ENCODE assay signal across 14 cellular contexts in the genomic region with DNA sequence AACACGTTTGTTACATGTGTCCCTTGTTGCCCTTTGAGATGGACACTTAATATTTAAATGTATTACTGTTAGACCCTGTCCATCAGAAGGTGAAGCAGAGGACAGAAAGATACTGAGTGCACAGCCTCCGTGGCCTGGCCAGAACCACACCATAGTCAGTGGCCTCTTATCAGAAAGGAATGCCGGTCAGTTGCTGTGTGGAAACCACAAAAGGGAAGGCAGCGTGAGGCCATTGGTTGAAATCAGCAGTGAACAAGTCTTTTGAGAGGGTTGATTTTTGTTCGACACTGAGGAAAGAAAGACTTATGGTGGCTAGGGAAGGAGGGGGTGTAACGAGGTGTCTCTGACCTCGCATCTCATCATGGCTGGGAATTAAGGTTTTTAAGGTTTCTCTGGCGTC.
DNase-seq lines count a peak whose midpoint lies in the region; TF ChIP-seq lines count a peak whose summit lies in the region.
"Had no signal": no experiment of that assay in that cellular context is flagged by ENCODE, and none has a peak within 500 bp of the region (broad histone marks: within the 10 kb centered on the region; RNA-seq: fewer than 3 reads in every experiment).

No MANE protein-coding gene starts in this region.

- no peaks in the 10 kb centered on the region for H3K9me3 Mint-ChIP-seq in neural crest cell
- H3K9me3 Mint-ChIP-seq: CD4-positive, CD25-positive, alpha-beta regulatory T cell had no signal

- H3K9me3 ChIP-seq in SJCRH30 (replicated peaks) (no peaks in the 10 kb centered on the region), fibroblast of lung (ENCODE audit: control insufficient read depth, insufficient read depth, low read depth, low read length) (no peaks in the 10 kb centered on the region)
- H3K9me3 ChIP-seq: adrenal gland had no signal

- H3K4me2 ChIP-seq in fibroblast of lung (ENCODE audit: extremely low read depth, insufficient read depth, low read length), result peak overlapping the region; percentile 15

- peaks cover 2% of the 10 kb centered on the region for H3K36me3 Mint-ChIP-seq in neural crest cell (ENCODE audit: low read depth)

- H3K4me1 ChIP-seq in SJCRH30 (0 out of 2 replicates have a peak, but pooled peaks cover 4% of the 10 kb centered on the region), fibroblast of lung (ENCODE audit: control insufficient read depth, extremely low read depth, insufficient read depth, low read length) (peaks cover 2% of the 10 kb centered on the region)
- H3K4me1 ChIP-seq: parathyroid adenoma had no signal

- H3K36me3 ChIP-seq in SJCRH30, result no peaks in the 10 kb centered on the region
- H3K36me3 ChIP-seq in fibroblast of lung (ENCODE audit: control insufficient read depth, insufficient read depth, low read length), result no peaks in the 10 kb centered on the region
- H3K36me3 ChIP-seq: adrenal gland had no signal

- no peak overlapping the region for H3K4me3 ChIP-seq in SJCRH30
- H3K4me3 ChIP-seq in fibroblast of lung (replicated peaks in 1 of 4; ENCODE audit: control extremely low read depth in 1 of 4, insufficient read depth in 1 of 4, low read depth in 3 of 4, low read length in 4 of 4), result no peak overlapping the region
- H3K4me3 ChIP-seq: adrenal gland, GM12878 had no signal

- peaks cover 18% of the 10 kb centered on the region for H3K4me1 Mint-ChIP-seq in neural crest cell

- H3K27me3 Mint-ChIP-seq in neural crest cell (ENCODE audit: low read depth), result no peaks in the 10 kb centered on the region
- H3K27me3 Mint-ChIP-seq: CD4-positive, CD25-positive, alpha-beta regulatory T cell had no signal

- DNase-seq in EH (ENCODE audit: low read depth), result peak; percentile 81
- DNase-seq in SJCRH30, result peak; percentile 24 to 36
- DNase-seq in fibroblast of lung (ENCODE audit: low read depth in 2 of 2), result peak; percentile 78 to 96
- DNase-seq in neural crest cell (ENCODE audit: low read depth, low spot score), result no peak
- DNase-seq in NCI-H1105 (lab: John Stamatoyannopoulos, UW), result no peak
- no peak for DNase-seq in substantia nigra (lab: John Stamatoyannopoulos, UW)
- DNase-seq in activated T-cell treated with anti-CD3 and anti-CD28 coated beads for 4 hours, result no peak
- no peak for DNase-seq in NCI-H2196 (lab: John Stamatoyannopoulos, UW; ENCODE audit: unreplicated experiment)
- DNase-seq: activated CD8-positive, alpha-beta memory T cell treated with anti-CD3 and anti-CD28 coated beads, Interleukin-2, amount 50 U/mL, for 4 hours; CD4-positive, CD25-positive, alpha-beta regulatory T cell; NCI-H1930 had no signal

- H3K27me3 ChIP-seq in SJCRH30, result no peaks in the 10 kb centered on the region
- no peaks in the 10 kb centered on the region for H3K27me3 ChIP-seq in fibroblast of lung (ENCODE audit: control insufficient read depth, insufficient read depth, low read length)
- H3K27me3 ChIP-seq: adrenal gland had no signal

- no peaks in the 10 kb centered on the region for H4K20me1 ChIP-seq in fibroblast of lung (ENCODE audit: control insufficient read depth, extremely low read depth, insufficient read depth, low read length)

- H3K27ac Mint-ChIP-seq in neural crest cell (ENCODE audit: unreplicated experiment), result peak overlapping the region; percentile 5

- no peaks in the 10 kb centered on the region for H3K79me2 ChIP-seq in fibroblast of lung (ENCODE audit: control insufficient read depth, insufficient read depth, low read length)

- TF ChIP-seq CTCF in fibroblast of lung (conservative IDR thresholded peaks at IDR 0.05 in 1 of 2, IDR thresholded peaks at IDR 0.05 in 1 of 2; ENCODE audit: low read depth in 1 of 2, low read length in 2 of 2) (no peak), neural crest cell (conservative IDR thresholded peaks at IDR 0.05) (no peak)

- H2AFZ ChIP-seq in fibroblast of lung (ENCODE audit: low read length), result no peak overlapping the region
- H2AFZ ChIP-seq: parathyroid adenoma had no signal

- no peak overlapping the region for H3K27ac ChIP-seq in SJCRH30
- no peak overlapping the region for H3K27ac ChIP-seq in fibroblast of lung (ENCODE audit: insufficient read depth, low read length)
- H3K27ac ChIP-seq in substantia nigra (ENCODE audit: low read depth, low read length, poor library complexity, severe bottlenecking), result no peak overlapping the region
- H3K27ac ChIP-seq: parathyroid adenoma had no signal

- no peak overlapping the region for H3K9ac ChIP-seq in fibroblast of lung (ENCODE audit: insufficient read depth, low read length)
- H3K9ac ChIP-seq: parathyroid adenoma had no signal

- no peak overlapping the region for H3K4me3 Mint-ChIP-seq in neural crest cell
- H3K4me3 Mint-ChIP-seq: CD4-positive, CD25-positive, alpha-beta regulatory T cell had no signal

Comparison
In these comparisons a context has a peak if more than half of its experiments do, and no peak if none do; other contexts are left out.
1. DNase-seq: peak in EH (single experiment), SJCRH30 (2 of 2) and fibroblast of lung (2 of 2); none in neural crest cell (single experiment), NCI-H1105 (single experiment), substantia nigra (0 of 49), activated T-cell treated with anti-CD3 and anti-CD28 coated beads for 4 hours (single experiment) and NCI-H2196 (single experiment).